Comparison of ENCODE assay signal across 18 cellular contexts in the genomic region with DNA sequence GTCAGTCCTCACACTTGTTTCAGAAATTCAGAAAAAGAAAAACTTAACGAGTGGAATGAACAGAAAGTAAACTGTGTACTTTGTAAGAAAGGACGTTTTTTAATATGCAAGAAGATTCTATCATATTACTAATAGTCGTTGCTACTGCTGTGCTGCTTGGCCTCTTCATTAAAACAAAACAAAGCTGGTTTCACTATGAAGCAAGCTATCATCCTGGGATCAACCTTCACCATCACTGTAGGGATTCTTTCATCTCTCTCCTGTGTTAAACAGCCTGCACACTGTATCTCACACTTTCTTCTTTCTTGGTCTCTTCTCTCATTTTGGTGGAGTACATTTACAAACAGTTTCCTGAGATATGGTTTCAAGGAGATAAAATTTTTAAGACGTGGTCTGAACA.
"Had no signal": no experiment of that assay in that cellular context is flagged by ENCODE, and none has a peak within 500 bp of the region (broad histone marks: within the 10 kb centered on the region; RNA-seq: fewer than 3 reads in every experiment).

No MANE protein-coding gene starts in this region.

- H3K4me1 ChIP-seq: body of pancreas, pancreas had no signal

- H3K27ac Mint-ChIP-seq: activated naive CD4-positive, alpha-beta T cell treated with anti-CD3 and anti-CD28 coated beads, Interleukin-2, amount 50 U/mL, for 24 hours; activated T-helper 2 cell treated with anti-CD3 and anti-CD28 coated beads, Interferon-gamma antibody, Interleukin-2, Interleukin-4, amounts not matched to agents 10 μg/mL and 5 μg/mL and 100 μg/mL, durations not matched to agents 14 hours and 24 hours and 36 hours had no signal

- H3K27ac ChIP-seq: body of pancreas, pancreas, stomach, thyroid gland, uterus, WERI-Rb-1 had no signal

- H3K27me3 Mint-ChIP-seq: activated naive CD4-positive, alpha-beta T cell treated with anti-CD3 and anti-CD28 coated beads, Interleukin-2, amount 50 U/mL, for 24 hours; effector memory CD8-positive, alpha-beta T cell had no signal

- H3K36me3 ChIP-seq: pancreas, stomach, thyroid gland, uterus, WERI-Rb-1 had no signal

- FAIRE-seq: pancreas had no signal

- H3K9me3 Mint-ChIP-seq: activated naive CD4-positive, alpha-beta T cell treated with anti-CD3 and anti-CD28 coated beads, Interleukin-2, amount 50 U/mL, for 24 hours; activated T-helper 2 cell treated with anti-CD3 and anti-CD28 coated beads, Interferon-gamma antibody, Interleukin-2, Interleukin-4, amounts not matched to agents 10 μg/mL and 5 μg/mL and 100 μg/mL, durations not matched to agents 14 hours and 24 hours and 36 hours; effector memory CD8-positive, alpha-beta T cell; neural crest cell had no signal

- H3K4me1 Mint-ChIP-seq: activated naive CD4-positive, alpha-beta T cell treated with anti-CD3 and anti-CD28 coated beads, Interleukin-2, amount 50 U/mL, for 24 hours had no signal

- H3K9me3 ChIP-seq: body of pancreas, pancreas, stomach, thyroid gland, uterus had no signal

- DNase-seq: activated CD4-positive, alpha-beta T cell treated with anti-CD3 and anti-CD28 coated beads for 4 hours; activated T-cell treated with anti-CD3 and anti-CD28 coated beads for 4 hours; amniotic stem cell; body of pancreas; central memory CD4-positive, alpha-beta T cell; effector memory CD8-positive, alpha-beta T cell; hypothalamus; kidney glomerular epithelial cell; pancreas; stimulated activated CD4-positive, alpha-beta T cell treated with anti-CD3 and anti-CD28 coated beads, Interleukin-15, amount 100 ng/mL, for 24 hours; stimulated activated CD4-positive, alpha-beta T cell treated with anti-CD3 and anti-CD28 coated beads, Interleukin-4, amount 100 ng/mL, for 24 hours; stomach; thyroid gland; uterus; WERI-Rb-1 had no signal

- H3K4me3 ChIP-seq: body of pancreas, pancreas, stomach, thyroid gland, uterus had no signal

- H3K4me3 Mint-ChIP-seq: activated naive CD4-positive, alpha-beta T cell treated with anti-CD3 and anti-CD28 coated beads, Interleukin-2, amount 50 U/mL, for 24 hours; neural crest cell had no signal

- H3K27me3 ChIP-seq: body of pancreas, pancreas, stomach, thyroid gland, uterus had no signal

- ATAC-seq: body of pancreas, pancreas had no signal
